8 cellular contexts compared by ENCODE assay signal in the genomic region with DNA sequence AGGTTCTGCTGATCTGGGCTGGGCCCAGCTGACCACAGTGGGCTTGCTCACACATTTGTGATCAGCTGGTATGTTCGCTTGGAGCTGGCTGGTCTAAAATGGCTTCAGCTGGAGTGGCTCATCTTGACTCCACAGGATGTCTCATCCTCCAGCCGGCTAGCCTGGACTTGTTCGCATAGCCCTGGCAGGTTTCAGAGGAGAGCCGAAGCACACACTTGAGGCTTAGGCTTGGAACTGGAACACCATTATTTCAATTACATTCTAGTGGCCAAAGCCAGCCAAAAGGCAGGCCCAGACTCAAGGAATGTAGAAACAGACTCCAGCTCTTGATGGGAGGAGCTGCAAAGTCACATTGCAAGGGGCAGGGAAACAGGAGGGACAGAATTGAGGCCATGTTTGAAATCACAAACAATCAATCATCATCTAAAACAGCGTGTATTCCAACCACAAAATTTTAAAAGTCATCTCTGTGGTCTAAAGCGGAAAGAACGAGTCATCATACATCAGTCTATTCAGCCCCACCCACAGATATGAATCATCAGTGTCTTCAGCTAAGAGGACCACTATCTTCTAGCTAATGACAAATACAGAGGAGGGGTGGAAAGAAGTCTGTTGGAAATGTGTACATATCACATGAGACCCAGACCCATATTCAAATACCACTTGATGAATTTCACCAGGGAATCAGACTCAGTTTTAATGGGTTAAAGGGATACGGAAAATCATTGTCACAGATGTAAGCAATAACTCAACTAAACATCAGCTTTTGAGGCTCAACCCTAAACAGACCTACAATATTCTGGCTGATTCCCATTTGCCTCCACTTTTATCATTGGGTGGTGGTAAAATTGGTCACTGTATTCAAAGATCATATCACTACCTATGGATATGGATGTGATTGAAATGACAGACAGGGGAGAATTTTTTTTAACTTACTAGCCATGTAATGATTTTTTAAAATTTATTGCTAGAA.
A peak's percentile ranks its signal among the peaks of the same experiment; 100 is the strongest.
DNase-seq lines count a peak whose midpoint lies in the region; ATAC-seq and TF ChIP-seq lines count a peak whose summit lies in the region.

No MANE protein-coding gene starts in this region.

- peak overlapping the region in 57 of 59 donors; percentile 3 to 99 (median 91) for H3K27ac ChIP-seq in dorsolateral prefrontal cortex
- H3K27ac ChIP-seq in smooth muscle cell (ENCODE audit: low read depth): peak overlapping the region; percentile 91

- no peaks in the 10 kb centered on the region for H3K79me2 ChIP-seq in smooth muscle cell (ENCODE audit: low read depth)

- H3K36me3 ChIP-seq in smooth muscle cell (ENCODE audit: low read depth): no peaks in the 10 kb centered on the region

- TF ChIP-seq CTCF in dorsolateral prefrontal cortex (IDR thresholded peaks at IDR 0.05 in 54 of 56, conservative IDR thresholded peaks at IDR 0.05 in 2 of 56; ENCODE audit: low read depth in 1 of 56, partially characterized antibody in 56 of 56) (no peak), smooth muscle cell (IDR thresholded peaks at IDR 0.05; ENCODE audit: borderline replicate concordance, insufficient read depth, poor library complexity, severe bottlenecking) (no peak)

- H3F3A ChIP-seq in smooth muscle cell (ENCODE audit: low read depth): peaks cover 8% of the 10 kb centered on the region

- DNase-seq in COLO668 (lab: John Stamatoyannopoulos, UW; ENCODE audit: unreplicated experiment): peak; percentile 46
- peak; percentile 79 to 83 for DNase-seq in Kasumi-1 (lab: John Stamatoyannopoulos, UW)
- peak; percentile 58 to 61 for DNase-seq in activated CD4-positive, alpha-beta T cell treated with anti-CD3 and anti-CD28 coated beads for 4 hours
- DNase-seq in dorsolateral prefrontal cortex: no peak
- no peak for DNase-seq in smooth muscle cell (lab: John Stamatoyannopoulos, UW; ENCODE audit: unreplicated experiment)
- DNase-seq in C1 segment of cervical spinal cord (lab: John Stamatoyannopoulos, UW): no peak

- no peaks in the 10 kb centered on the region for H4K20me1 ChIP-seq in smooth muscle cell (ENCODE audit: low read depth)

- 37% methylated on average over 8 of the region's 8 CpGs for WGBS in smooth muscle cell (ENCODE audit: low lambda C conversion rate)

- H3K27me3 ChIP-seq in dorsolateral prefrontal cortex (no peaks in the 10 kb centered on the region), smooth muscle cell (ENCODE audit: low read depth) (no peaks in the 10 kb centered on the region)

- H3K4me2 ChIP-seq in smooth muscle cell: no peak overlapping the region

- peaks cover 6% of the 10 kb centered on the region for H3K4me1 ChIP-seq in smooth muscle cell (ENCODE audit: low read depth)

- H3K4me3 ChIP-seq in dorsolateral prefrontal cortex (no peak overlapping the region), smooth muscle cell (no peak overlapping the region)

- intact Hi-C loops in dorsolateral prefrontal cortex (cut with DNase I): no loop called here

- H2AFZ ChIP-seq in smooth muscle cell (ENCODE audit: low read depth): peak overlapping the region; percentile 28

- H3K9me3 ChIP-seq in smooth muscle cell (replicated peaks; ENCODE audit: low read depth): no peaks in the 10 kb centered on the region

- ATAC-seq in GM21360 (IDR thresholded peaks at IDR 0.05; ENCODE audit: unreplicated experiment): peak; percentile 68
- no peak for ATAC-seq in HG03571 (IDR thresholded peaks at IDR 0.05; ENCODE audit: unreplicated experiment)

- H3K9ac ChIP-seq in smooth muscle cell (ENCODE audit: low read depth): peak overlapping the region; percentile 57

Comparison
In these comparisons a context has a peak if more than half of its experiments do, and no peak if none do; other contexts are left out.
1. DNase-seq: peak in COLO668 (single experiment), Kasumi-1 (2 of 2) and activated CD4-positive, alpha-beta T cell treated with anti-CD3 and anti-CD28 coated beads for 4 hours (2 of 2); none in dorsolateral prefrontal cortex (0 of 10), smooth muscle cell (single experiment) and C1 segment of cervical spinal cord (0 of 14).